Comparison of ENCODE assay signal across 10 cellular contexts in genomic region chr7:28854750-28855074, GRCh38.
DNase-seq lines count a peak whose midpoint lies in the region; ATAC-seq and TF ChIP-seq lines count a peak whose summit lies in the region.
"Had no signal": no experiment of that assay in that cellular context is flagged by ENCODE, and none has a peak within 500 bp of the region (broad histone marks: within the 10 kb centered on the region; RNA-seq: fewer than 3 reads in every experiment).

No MANE protein-coding gene starts in this region.

- H2AFZ ChIP-seq in Loucy (ENCODE audit: low read length) (peak overlapping the region; percentile 22; the same call in 1 of the 2 replicates), neural progenitor cell (replicated peaks) (peak overlapping the region; percentile 97)

- no peaks in the 10 kb centered on the region for H4K20me1 ChIP-seq in Loucy (ENCODE audit: insufficient read depth, low read length, poor library complexity, severe bottlenecking)
- no peaks in the 10 kb centered on the region for H4K20me1 ChIP-seq in neural progenitor cell (ENCODE audit: low read depth)

- no peak overlapping the region for H3K27ac Mint-ChIP-seq in central memory CD8-positive, alpha-beta T cell (ENCODE audit: low read depth)
- peak overlapping the region; percentile 57 for H3K27ac Mint-ChIP-seq in neural progenitor cell
- H3K27ac Mint-ChIP-seq: activated CD4-positive, alpha-beta T cell treated with anti-CD3 and anti-CD28 coated beads for 36 hours had no signal

- ATAC-seq in central memory CD8-positive, alpha-beta T cell (replicated peaks; ENCODE audit: extremely low read depth, poor library complexity, severe bottlenecking): no peak

- no peaks in the 10 kb centered on the region for H3K4me1 Mint-ChIP-seq in central memory CD8-positive, alpha-beta T cell
- H3K4me1 Mint-ChIP-seq in neural progenitor cell: peaks cover 21% of the 10 kb centered on the region

- H3K36me3 ChIP-seq in Loucy (ENCODE audit: insufficient read depth, low read length): no peaks in the 10 kb centered on the region
- no peaks in the 10 kb centered on the region for H3K36me3 ChIP-seq in neural progenitor cell
- H3K36me3 ChIP-seq in prostate gland: no peaks in the 10 kb centered on the region
- H3K36me3 ChIP-seq: pancreas had no signal

- H3K9me2 ChIP-seq in Loucy (replicated peaks; ENCODE audit: low read depth, low read length): no peaks in the 10 kb centered on the region

- H3K36me3 Mint-ChIP-seq in central memory CD8-positive, alpha-beta T cell (ENCODE audit: insufficient read depth): peaks cover 1% of the 10 kb centered on the region
- H3K36me3 Mint-ChIP-seq in neural progenitor cell: no peaks in the 10 kb centered on the region

- DNase-seq in Daoy (ENCODE audit: low read depth) (peak; percentile 39), neural progenitor cell (ENCODE audit: low spot score) (no peak), NCI-H524 (lab: John Stamatoyannopoulos, UW) (no peak), prostate gland (ENCODE audit: low spot score) (no peak), NCI-H748 (lab: John Stamatoyannopoulos, UW; ENCODE audit: unreplicated experiment) (no peak)
- no peak for DNase-seq in central memory CD8-positive, alpha-beta T cell (ENCODE audit: low spot score in 2 of 2)
- DNase-seq: NCI-H446 treated with DMSO at 0.1 percent for 48 hours had no signal

- H3K27ac ChIP-seq in neural progenitor cell: no peak overlapping the region
- H3K27ac ChIP-seq in prostate gland: no peak overlapping the region

- H3K9me3 Mint-ChIP-seq in central memory CD8-positive, alpha-beta T cell: no peaks in the 10 kb centered on the region
- no peaks in the 10 kb centered on the region for H3K9me3 Mint-ChIP-seq in neural progenitor cell

- H3K27me3 ChIP-seq in Loucy (ENCODE audit: insufficient read depth, low read length, poor library complexity, severe bottlenecking) (peaks cover 20% of the 10 kb centered on the region), neural progenitor cell (peaks cover 24% of the 10 kb centered on the region), prostate gland (replicated peaks; ENCODE audit: insufficient read depth) (no peaks in the 10 kb centered on the region)
- H3K27me3 ChIP-seq: pancreas had no signal

- H3K4me3 Mint-ChIP-seq in central memory CD8-positive, alpha-beta T cell: peak overlapping the region; percentile 68
- peak overlapping the region; percentile 84 for H3K4me3 Mint-ChIP-seq in neural progenitor cell

- H3K4me1 ChIP-seq in Loucy (ENCODE audit: insufficient read depth, low read length, poor library complexity, severe bottlenecking): no peaks in the 10 kb centered on the region
- H3K4me1 ChIP-seq in neural progenitor cell: peaks cover 9% of the 10 kb centered on the region
- no peaks in the 10 kb centered on the region for H3K4me1 ChIP-seq in prostate gland (replicated peaks)

- H3K4me2 ChIP-seq in Loucy (ENCODE audit: low read depth, low read length, poor library complexity, severe bottlenecking): peak overlapping the region; percentile 62
- no peak overlapping the region for H3K4me2 ChIP-seq in neural progenitor cell

- H3K4me3 ChIP-seq in Loucy (ENCODE audit: low read length, poor library complexity, severe bottlenecking): no peak overlapping the region
- H3K4me3 ChIP-seq in neural progenitor cell: no peak overlapping the region
- no peak overlapping the region for H3K4me3 ChIP-seq in prostate gland

- no peaks in the 10 kb centered on the region for H3K79me2 ChIP-seq in Loucy (ENCODE audit: insufficient read depth, low read length)
- no peaks in the 10 kb centered on the region for H3K79me2 ChIP-seq in neural progenitor cell (ENCODE audit: low read depth)

- H3K9me3 ChIP-seq in Loucy (ENCODE audit: insufficient read depth, low read depth, low read length) (no peaks in the 10 kb centered on the region), neural progenitor cell (ENCODE audit: low read depth) (no peaks in the 10 kb centered on the region), prostate gland (no peaks in the 10 kb centered on the region)
- H3K9me3 ChIP-seq: pancreas had no signal

- H3F3A ChIP-seq in Loucy (ENCODE audit: low read depth): no peaks in the 10 kb centered on the region
- H3F3A ChIP-seq in neural progenitor cell (ENCODE audit: low read depth): no peaks in the 10 kb centered on the region

- TF ChIP-seq POLR2A in prostate gland (IDR thresholded peaks at IDR 0.05): no peak

- TF ChIP-seq CTCF in Loucy (conservative IDR thresholded peaks at IDR 0.05; ENCODE audit: low read length) (no peak), neural progenitor cell (IDR thresholded peaks at IDR 0.05) (no peak), prostate gland (IDR thresholded peaks at IDR 0.05) (no peak)

- intact Hi-C loops in prostate gland (cut with DNase I): loop anchor here (2.0 to 10.0 kb wide), 4 partner anchors 170 to 557 kb away; no protein-coding TSS in a partner anchor

- H3K9ac ChIP-seq in Loucy (ENCODE audit: low read depth, low read length, poor library complexity, severe bottlenecking): no peak overlapping the region
- H3K9ac ChIP-seq in neural progenitor cell: no peak overlapping the region

- 98% methylated on average over 3 of the region's 3 CpGs for WGBS in prostate gland

- peaks cover 83% of the 10 kb centered on the region for H3K27me3 Mint-ChIP-seq in central memory CD8-positive, alpha-beta T cell
- peaks cover 2% of the 10 kb centered on the region for H3K27me3 Mint-ChIP-seq in neural progenitor cell (ENCODE audit: insufficient read depth, low read depth)
